In genomic region chr17:41814195-41814594, GRCh38 we compare ENCODE assay signal across 14 cellular contexts. TPM values are rescaled to one million over a fixed set of nuclear protein-coding genes. Genes with fewer than 3 reads are reported as not detected.
DNase-seq lines count a peak whose midpoint lies in the region; ATAC-seq and TF ChIP-seq lines count a peak whose summit lies in the region.
"Had no signal": no experiment of that assay in that cellular context is flagged by ENCODE, and none has a peak within 500 bp of the region (broad histone marks: within the 10 kb centered on the region; RNA-seq: fewer than 3 reads in every experiment).

No MANE protein-coding gene starts in this region.

- H3K79me2 ChIP-seq in parathyroid adenoma = no peaks in the 10 kb centered on the region

- H3K4me1 ChIP-seq in parathyroid adenoma (peaks cover 12% of the 10 kb centered on the region), lower lobe of right lung (peaks cover 27% of the 10 kb centered on the region)

- intact Hi-C loops in lower lobe of right lung (cut with DNase I) = no loop called here

- POLR2A ChIA-PET in RWPE1 (lab: Yijun Ruan, JAX; ENCODE audit: low non-redundant PET) = no interaction called here

- H3K27ac ChIP-seq in RWPE1 (peak overlapping the region; percentile 91), parathyroid adenoma (peak overlapping the region; percentile 48), lower lobe of right lung (no peak overlapping the region)

- no peak for TF ChIP-seq CTCF in RWPE1 (conservative IDR thresholded peaks at IDR 0.05; ENCODE audit: low read depth)
- no peak for TF ChIP-seq CTCF in parathyroid adenoma (IDR thresholded peaks at IDR 0.05)
- no peak for TF ChIP-seq CTCF in lower lobe of right lung (IDR thresholded peaks at IDR 0.05)

- H3K4me2 ChIP-seq in parathyroid adenoma (ENCODE audit: low read length) = peak overlapping the region; percentile 80

- DNase-seq in EH (ENCODE audit: low read depth) = peak; percentile 52
- no peak for DNase-seq in RWPE1 (ENCODE audit: low spot score)
- peak; percentile 64 for DNase-seq in fibroblast of gingiva (ENCODE audit: low read depth)
- no peak for DNase-seq in lower lobe of right lung
- DNase-seq: activated CD4-positive, alpha-beta memory T cell treated with anti-CD3 and anti-CD28 coated beads for 36 hours; DND-41; Karpas-422; NCI-H446 had no signal

- H2AFZ ChIP-seq in parathyroid adenoma = peak overlapping the region; percentile 16

- no peaks in the 10 kb centered on the region for H3K27me3 ChIP-seq in parathyroid adenoma (ENCODE audit: control insufficient read depth, insufficient read depth, low read length)
- H3K27me3 ChIP-seq in lower lobe of right lung (ENCODE audit: low read depth) = no peaks in the 10 kb centered on the region
- H3K27me3 ChIP-seq: adrenal gland had no signal

- no peak overlapping the region for H3K9ac ChIP-seq in parathyroid adenoma

- CTCF ChIA-PET in RWPE1 (lab: Yijun Ruan, JAX) = interaction anchor here (1.4 kb wide), 1 partner anchor 13 kb away, joined by 10 read pairs; no protein-coding TSS in a partner anchor

- H3K9me3 ChIP-seq in parathyroid adenoma (ENCODE audit: control insufficient read depth, low read length) (no peaks in the 10 kb centered on the region), lower lobe of right lung (no peaks in the 10 kb centered on the region)
- H3K9me3 ChIP-seq: adrenal gland had no signal

- H3K36me3 ChIP-seq in parathyroid adenoma (ENCODE audit: control insufficient read depth, insufficient read depth, low read length) (no peaks in the 10 kb centered on the region), lower lobe of right lung (no peaks in the 10 kb centered on the region)
- H3K36me3 ChIP-seq: adrenal gland had no signal

- H3K4me3 ChIP-seq in parathyroid adenoma (ENCODE audit: low read depth, low read length) (no peak overlapping the region), lower lobe of right lung (no peak overlapping the region)

- ATAC-seq in activated CD4-positive, CD25-positive, alpha-beta regulatory T cell treated with anti-CD3 and anti-CD28 coated beads, Interleukin-2, amount 50 U/mL, for 24 hours = no peak
- ATAC-seq in lower lobe of right lung (no peak), GM21737 (IDR thresholded peaks at IDR 0.05; ENCODE audit: unreplicated experiment) (no peak), HG03196 (IDR thresholded peaks at IDR 0.05; ENCODE audit: unreplicated experiment) (no peak)

RNA-seq across cellular contexts. Expression of gene FKBP10, which starts 1.4 kb away (rescaled TPM):
- 27.4 TPM for total RNA-seq in lower lobe of right lung

RNA-seq across cellular contexts. Expression of gene P3H4, which starts 2.4 kb away (rescaled TPM):
- total RNA-seq in lower lobe of right lung = 9.2 TPM

RNA-seq across cellular contexts. Expression of gene NT5C3B, which starts 21.8 kb away (rescaled TPM):
- total RNA-seq in lower lobe of right lung = 32.0 TPM

RNA-seq across cellular contexts. Expression of gene KLHL10, which starts 23.4 kb away (rescaled TPM):
- total RNA-seq in lower lobe of right lung = 0.50 TPM
- total RNA-seq: lower leg skin had no signal

RNA-seq across cellular contexts. Expression of gene JUP, which starts 27.7 kb away (rescaled TPM):
- 92.5 TPM for total RNA-seq in lower lobe of right lung

Comparison
In these comparisons a context has a peak if more than half of its experiments do, and no peak if none do; other contexts are left out.
1. DNase-seq: peak in EH (single experiment) and fibroblast of gingiva (single experiment); none in RWPE1 (single experiment) and lower lobe of right lung (single experiment).